Comparison of ENCODE assay signal across 7 cellular contexts in genomic region chr16:34069731-34070130, GRCh38.
DNase-seq lines count a peak whose midpoint lies in the region; ATAC-seq, FAIRE-seq and TF ChIP-seq lines count a peak whose summit lies in the region.
"Not testable (repeated sequence)": the region's sequence is repeated elsewhere in the genome, so short reads cannot be mapped to it uniquely, and the experiment has no call there.

No MANE protein-coding gene starts in this region.

- H3K79me2 ChIP-seq in GM23338 (replicated peaks; ENCODE audit: insufficient read depth); endothelial cell of umbilical vein (ENCODE audit: control insufficient read depth, insufficient read depth, low read length): not testable (repeated sequence)

- not testable (repeated sequence) for H3K4me1 Mint-ChIP-seq in GM23338, endodermal cell

- not testable (repeated sequence) for ATAC-seq in GM23338

- 86 to 89% methylated on average over 18 of the region's 18 CpGs for WGBS in endodermal cell (ENCODE audit: insufficient coverage in 1 of 2, insufficient read length in 1 of 2), 2 experiments

- intact Hi-C loops in endothelial cell of umbilical vein (cut with micrococcal nuclease): not testable (repeated sequence)

- CTCF ChIA-PET in endothelial cell of umbilical vein (lab: Charles Lee): not testable (repeated sequence)

- H3K4me1 ChIP-seq in GM23338 (ENCODE audit: insufficient read depth); Peyer's patch; endodermal cell (ENCODE audit: control insufficient read depth, insufficient read depth, low read length); endothelial cell of umbilical vein (ENCODE audit: control insufficient read depth, extremely low read depth, insufficient read depth, low read length): not testable (repeated sequence)

- H3K4me2 ChIP-seq in GM23338; endothelial cell of umbilical vein (ENCODE audit: insufficient read depth, low read length): not testable (repeated sequence)

- peak; percentile 1 for DNase-seq in GM23338 (ENCODE audit: low spot score)
- peak in 2 of 3 donors; percentile 16 to 53 for DNase-seq in Peyer's patch
- DNase-seq in activated naive CD8-positive, alpha-beta T cell treated with anti-CD3 and anti-CD28 coated beads, Interleukin-2, amount 50 U/mL, for 16 hours (ENCODE audit: low read depth, low spot score): peak; percentile 9
- DNase-seq in ecto neural progenitor cell (ENCODE audit: low spot score): peak; percentile 67
- DNase-seq in endodermal cell: not testable (repeated sequence)
- peak; percentile 1 for DNase-seq in endothelial cell of umbilical vein (ENCODE audit: low read depth, low spot score)
- peak; percentile 5 for DNase-seq in kidney epithelial cell (ENCODE audit: low read depth)

- peaks cover 32% of the 10 kb centered on the region for H3K36me3 Mint-ChIP-seq in GM23338 (ENCODE audit: low read depth)
- not testable (repeated sequence) for H3K36me3 Mint-ChIP-seq in endodermal cell (ENCODE audit: low read depth)

- H3K9me3 Mint-ChIP-seq in GM23338 (peaks cover 51% of the 10 kb centered on the region), endodermal cell (peaks cover 45% of the 10 kb centered on the region)

- not testable (repeated sequence) for H3K27me3 ChIP-seq in GM23338 (ENCODE audit: insufficient read depth); Peyer's patch; endodermal cell (ENCODE audit: control insufficient read depth, insufficient read depth, low read length, poor library complexity, severe bottlenecking); endothelial cell of umbilical vein (ENCODE audit: control insufficient read depth in 2 of 2, insufficient read depth in 2 of 2, low read length in 2 of 2); kidney epithelial cell (ENCODE audit: control insufficient read depth, insufficient read depth, low read length)

- H3K27me3 Mint-ChIP-seq in GM23338 (ENCODE audit: insufficient read depth, low read depth, poor library complexity): peaks cover 13% of the 10 kb centered on the region
- not testable (repeated sequence) for H3K27me3 Mint-ChIP-seq in endodermal cell (ENCODE audit: insufficient read depth)

- TF ChIP-seq CTCF in GM23338 (conservative IDR thresholded peaks at IDR 0.05; ENCODE audit: low read depth in 2 of 2); Peyer's patch (IDR thresholded peaks at IDR 0.05); endodermal cell (conservative IDR thresholded peaks at IDR 0.05); endothelial cell of umbilical vein (IDR thresholded peaks at IDR 0.05; ENCODE audit: extremely low read depth in 1 of 2, insufficient read depth in 1 of 2, low read depth in 1 of 2, low read length in 2 of 2); kidney epithelial cell (IDR thresholded peaks at IDR 0.05; ENCODE audit: insufficient read depth, low read length, poor library complexity, severe bottlenecking): not testable (repeated sequence)

- not testable (repeated sequence) for H3K4me3 Mint-ChIP-seq in GM23338, endodermal cell

- not testable (repeated sequence) for BruUV-seq in endothelial cell of umbilical vein (replicated peaks; lab: Mats Ljungman, UMichigan)

- H3K9me2 ChIP-seq in GM23338 (ENCODE audit: insufficient read depth): not testable (repeated sequence)

- dilution Hi-C loops in endothelial cell of umbilical vein (cut with MboI; ENCODE audit: extremely low pct_ligation_motif_present, low sequenced_read_pairs): not testable (repeated sequence)

- not testable (repeated sequence) for TF ChIP-seq POLR2A in Peyer's patch (IDR thresholded peaks at IDR 0.05); endothelial cell of umbilical vein (IDR thresholded peaks at IDR 0.05; ENCODE audit: low read depth, low read length)

- H3K36me3 ChIP-seq in GM23338 (ENCODE audit: insufficient read depth); Peyer's patch; endodermal cell (ENCODE audit: control insufficient read depth, insufficient read depth, low read length); endothelial cell of umbilical vein (ENCODE audit: control insufficient read depth in 2 of 2, extremely low read depth in 1 of 2, insufficient read depth in 2 of 2, low read length in 2 of 2); kidney epithelial cell (ENCODE audit: control insufficient read depth, insufficient read depth, low read length): not testable (repeated sequence)

- not testable (repeated sequence) for H3K27ac Mint-ChIP-seq in GM23338, endodermal cell

- H3K9me3 ChIP-seq in Peyer's patch (peaks cover 0 to 13% (median 0%) of the 10 kb centered on the region in 4 donors), endodermal cell (ENCODE audit: control insufficient read depth, low read length) (peaks cover 46% of the 10 kb centered on the region), endothelial cell of umbilical vein (replicated peaks; ENCODE audit: control insufficient read depth, insufficient read depth, low read length) (peaks cover 10% of the 10 kb centered on the region)

- H3K9ac ChIP-seq in endodermal cell (ENCODE audit: extremely low read depth, low read length, poor library complexity, severe bottlenecking); endothelial cell of umbilical vein (replicated peaks; ENCODE audit: extremely low read depth, insufficient read depth, low read length): not testable (repeated sequence)

- not testable (repeated sequence) for H3K9me1 ChIP-seq in endothelial cell of umbilical vein (replicated peaks; ENCODE audit: control insufficient read depth, extremely low read depth, insufficient read depth, low read length)

- not testable (repeated sequence) for H3K4me3 ChIP-seq in GM23338; Peyer's patch; endothelial cell of umbilical vein (replicated peaks in 1 of 3; ENCODE audit: insufficient read depth in 1 of 3, low read depth in 1 of 3, low read length in 3 of 3); kidney epithelial cell (ENCODE audit: low read depth, low read length)
- H3K4me3 ChIP-seq in endodermal cell (ENCODE audit: low read length): peak overlapping the region; percentile 25

- H2AFZ ChIP-seq in GM23338; endothelial cell of umbilical vein (ENCODE audit: low read depth, low read length): not testable (repeated sequence)

- POLR2A ChIA-PET in endothelial cell of umbilical vein (lab: Charles Lee): not testable (repeated sequence)

- FAIRE-seq in endothelial cell of umbilical vein (lab: Jason Lieb, UNC): not testable (repeated sequence)

- H3K27ac ChIP-seq in GM23338 (ENCODE audit: low read depth); Peyer's patch; endodermal cell (ENCODE audit: low read depth, low read length); endothelial cell of umbilical vein (ENCODE audit: insufficient read depth, low read depth, low read length): not testable (repeated sequence)

- H3F3A ChIP-seq in GM23338 (replicated peaks; ENCODE audit: low read depth): not testable (repeated sequence)

- H4K20me1 ChIP-seq in GM23338 (replicated peaks; ENCODE audit: insufficient read depth); endothelial cell of umbilical vein (replicated peaks; ENCODE audit: control insufficient read depth, extremely low read depth, insufficient read depth, low read length): not testable (repeated sequence)
